In the genomic region with DNA sequence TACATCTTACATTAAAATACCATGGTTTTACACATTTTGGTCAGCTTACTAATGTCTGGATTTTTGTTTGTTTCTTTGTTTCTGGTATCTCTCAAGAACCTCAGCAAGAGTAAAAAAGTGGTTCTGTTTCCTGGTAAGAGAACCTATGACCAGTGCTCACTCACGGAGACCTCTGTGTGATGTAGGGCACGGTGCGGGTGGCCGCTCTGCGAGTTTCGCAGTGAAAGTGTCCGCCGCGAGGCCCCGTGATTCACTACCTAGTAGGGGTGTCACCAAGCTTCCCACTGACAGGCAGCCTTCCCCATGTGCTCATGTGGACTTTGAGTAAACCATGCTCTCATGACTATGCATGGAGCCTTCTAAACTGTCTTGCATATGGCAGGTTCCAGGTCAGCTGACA, we compare ENCODE assay signal across 8 cellular contexts.
"Had no signal": no experiment of that assay in that cellular context is flagged by ENCODE, and none has a peak within 500 bp of the region (broad histone marks: within the 10 kb centered on the region; RNA-seq: fewer than 3 reads in every experiment).

No MANE protein-coding gene starts in this region.

- H3K27ac ChIP-seq: HL-60, KMS-11 had no signal

- H3K27ac Mint-ChIP-seq: IgD-negative memory B cell had no signal

- H3K4me2 ChIP-seq: KMS-11 had no signal

- H3K9ac ChIP-seq: KMS-11 had no signal

- H3K4me3 ChIP-seq: K562 had no signal

- H3K4me1 Mint-ChIP-seq: IgD-negative memory B cell had no signal

- H3K27me3 Mint-ChIP-seq: IgD-negative memory B cell had no signal

- ATAC-seq: HepG2, K562 had no signal

- DNase-seq: IMR-90, KBM-7, KG1 had no signal

- H3K4me3 Mint-ChIP-seq: IgD-negative memory B cell had no signal
